10 cellular contexts compared by ENCODE assay signal in the genomic region with DNA sequence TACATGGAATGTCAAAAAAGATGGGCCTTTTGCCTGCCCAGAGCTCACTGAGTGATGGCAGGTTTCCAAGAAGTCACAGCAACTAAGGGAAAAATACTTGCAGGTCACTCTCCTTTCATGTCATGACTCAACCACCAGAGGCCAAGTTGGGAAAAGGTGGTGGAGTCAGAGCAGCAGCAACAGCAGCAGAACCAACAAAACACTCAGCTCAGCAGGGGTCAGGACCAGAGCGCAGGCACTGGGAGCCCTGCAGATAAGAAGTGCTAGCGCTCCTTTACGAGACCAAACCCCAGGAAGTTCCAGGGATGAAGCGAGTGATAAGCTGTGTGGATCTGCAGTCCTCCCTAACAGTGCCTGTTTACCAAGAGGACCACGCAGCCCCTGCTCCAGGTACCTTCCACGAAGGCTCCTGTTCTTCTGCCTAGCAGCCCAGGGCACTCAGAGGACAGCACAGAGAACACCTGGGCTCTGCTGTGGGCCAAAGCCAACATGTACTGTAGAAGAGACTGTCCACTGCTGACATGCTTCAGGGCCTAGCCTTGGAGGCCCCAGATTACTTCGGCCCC. TPM values are rescaled to one million over a fixed set of nuclear protein-coding genes. Genes with fewer than 3 reads are reported as not detected.
DNase-seq lines count a peak whose midpoint lies in the region; ATAC-seq and TF ChIP-seq lines count a peak whose summit lies in the region.
"Had no signal": no experiment of that assay in that cellular context is flagged by ENCODE, and none has a peak within 500 bp of the region (broad histone marks: within the 10 kb centered on the region; RNA-seq: fewer than 3 reads in every experiment).

No MANE protein-coding gene starts in this region.

- H3K4me1 ChIP-seq in Caco-2 (no peaks in the 10 kb centered on the region), left lung (peaks cover 0 to 7% of the 10 kb centered on the region in 2 donors), upper lobe of right lung (peaks cover 2% of the 10 kb centered on the region)

- H3K36me3 Mint-ChIP-seq in Caco-2 (ENCODE audit: insufficient read depth, unreplicated experiment): peaks cover 17% of the 10 kb centered on the region
- H3K36me3 Mint-ChIP-seq: type B pancreatic cell had no signal

- intact Hi-C loops in Caco-2 (cut with micrococcal nuclease; ENCODE audit: unreplicated experiment): no loop called here
- intact Hi-C loops in left lung (cut with DNase I): no loop called here
- intact Hi-C loops in upper lobe of right lung (cut with DNase I): no loop called here

- CTCF ChIA-PET in Caco-2 (lab: Charles Lee): no interaction called here

- H3K27ac Mint-ChIP-seq in Caco-2 (ENCODE audit: unreplicated experiment): no peak overlapping the region
- H3K27ac Mint-ChIP-seq: type B pancreatic cell had no signal

- BruUV-seq in Caco-2 (replicated peaks; lab: Mats Ljungman, UMichigan): no TSS peak

- peak; percentile 36 to 50 for DNase-seq in Caco-2
- peak; percentile 17 to 20 for DNase-seq in Kasumi-1 (lab: John Stamatoyannopoulos, UW)
- DNase-seq in T47D (ENCODE audit: low read depth in 1 of 2, low spot score in 1 of 2): peak; percentile 17 to 51
- no peak for DNase-seq in left lung
- DNase-seq in activated CD8-positive, alpha-beta memory T cell treated with anti-CD3 and anti-CD28 coated beads, Interleukin-2, amount 50 U/mL, for 4 hours: no peak
- no peak for DNase-seq in upper lobe of right lung
- DNase-seq: amygdala had no signal

- H3K4me3 Mint-ChIP-seq in Caco-2 (ENCODE audit: unreplicated experiment): no peak overlapping the region
- H3K4me3 Mint-ChIP-seq: type B pancreatic cell had no signal

- no peaks in the 10 kb centered on the region for H3K4me1 Mint-ChIP-seq in Caco-2 (ENCODE audit: low read depth, unreplicated experiment)

- no peaks in the 10 kb centered on the region for H3K27me3 ChIP-seq in Caco-2 (replicated peaks; ENCODE audit: control insufficient read depth, insufficient read depth, low read length)
- no peaks in the 10 kb centered on the region for H3K27me3 ChIP-seq in left lung
- no peaks in the 10 kb centered on the region for H3K27me3 ChIP-seq in upper lobe of right lung

- H3K4me3 ChIP-seq in Caco-2 (ENCODE audit: low read depth, low read length): no peak overlapping the region
- no peak overlapping the region for H3K4me3 ChIP-seq in left lung
- no peak overlapping the region for H3K4me3 ChIP-seq in upper lobe of right lung

- in situ Hi-C loops in T47D (cut with HindIII; ENCODE audit: low pct_unique_long_range_greater_than_20kb, low sequenced_read_pairs): no loop called here

- H3K9me3 Mint-ChIP-seq in Caco-2 (ENCODE audit: unreplicated experiment): no peaks in the 10 kb centered on the region
- H3K9me3 Mint-ChIP-seq: type B pancreatic cell had no signal

- ATAC-seq in left lung (peak; percentile 38), HG03280 (IDR thresholded peaks at IDR 0.05; ENCODE audit: unreplicated experiment) (no peak), upper lobe of right lung (no peak), HG03196 (IDR thresholded peaks at IDR 0.05; ENCODE audit: unreplicated experiment) (no peak)

- H3K9me3 ChIP-seq in Caco-2 (no peaks in the 10 kb centered on the region), left lung (no peaks in the 10 kb centered on the region), upper lobe of right lung (no peaks in the 10 kb centered on the region)

- no peak overlapping the region for H3K27ac ChIP-seq in left lung
- H3K27ac ChIP-seq in upper lobe of right lung: no peak overlapping the region

- no peaks in the 10 kb centered on the region; the same call in 1 of the 2 replicates for H3K36me3 ChIP-seq in Caco-2 (ENCODE audit: control insufficient read depth, insufficient read depth, low read length)
- H3K36me3 ChIP-seq in left lung: peaks cover 0 to 7% of the 10 kb centered on the region in 2 donors
- no peaks in the 10 kb centered on the region for H3K36me3 ChIP-seq in upper lobe of right lung

- POLR2A ChIA-PET in Caco-2 (lab: Charles Lee): interaction anchor here (1.1 kb wide), 1 partner anchor 49 kb away, joined by 5 read pairs; no protein-coding TSS in a partner anchor

- no peaks in the 10 kb centered on the region for H3K27me3 Mint-ChIP-seq in Caco-2 (ENCODE audit: insufficient read depth, unreplicated experiment)
- H3K27me3 Mint-ChIP-seq: type B pancreatic cell had no signal

- TF ChIP-seq CTCF in Caco-2 (IDR thresholded peaks at IDR 0.05; ENCODE audit: insufficient read depth in 1 of 2, low read depth in 1 of 2, low read length in 1 of 2, severe bottlenecking in 1 of 2, unreplicated experiment in 1 of 2) (no peak), left lung (IDR thresholded peaks at IDR 0.05) (no peak), upper lobe of right lung (IDR thresholded peaks at IDR 0.05) (no peak)

RNA-seq across cellular contexts. Expression of a gene that starts 26.0 kb away (rescaled TPM):
- total RNA-seq in Caco-2 (2022) (28.3 and 32.2 TPM in 2 replicates), left lung (1 to 10 TPM; 5.3 to 7.6 TPM), upper lobe of right lung (2.5 TPM)

Comparison
In these comparisons a context has a peak if more than half of its experiments do, and no peak if none do; other contexts are left out.
1. DNase-seq: peak in Caco-2 (2 of 2), Kasumi-1 (2 of 2) and T47D (2 of 2); none in left lung (0 of 2), activated CD8-positive, alpha-beta memory T cell treated with anti-CD3 and anti-CD28 coated beads, Interleukin-2, amount 50 U/mL, for 4 hours (single experiment) and upper lobe of right lung (single experiment).